Comparison of ENCODE assay signal across 11 cellular contexts in the genomic region with DNA sequence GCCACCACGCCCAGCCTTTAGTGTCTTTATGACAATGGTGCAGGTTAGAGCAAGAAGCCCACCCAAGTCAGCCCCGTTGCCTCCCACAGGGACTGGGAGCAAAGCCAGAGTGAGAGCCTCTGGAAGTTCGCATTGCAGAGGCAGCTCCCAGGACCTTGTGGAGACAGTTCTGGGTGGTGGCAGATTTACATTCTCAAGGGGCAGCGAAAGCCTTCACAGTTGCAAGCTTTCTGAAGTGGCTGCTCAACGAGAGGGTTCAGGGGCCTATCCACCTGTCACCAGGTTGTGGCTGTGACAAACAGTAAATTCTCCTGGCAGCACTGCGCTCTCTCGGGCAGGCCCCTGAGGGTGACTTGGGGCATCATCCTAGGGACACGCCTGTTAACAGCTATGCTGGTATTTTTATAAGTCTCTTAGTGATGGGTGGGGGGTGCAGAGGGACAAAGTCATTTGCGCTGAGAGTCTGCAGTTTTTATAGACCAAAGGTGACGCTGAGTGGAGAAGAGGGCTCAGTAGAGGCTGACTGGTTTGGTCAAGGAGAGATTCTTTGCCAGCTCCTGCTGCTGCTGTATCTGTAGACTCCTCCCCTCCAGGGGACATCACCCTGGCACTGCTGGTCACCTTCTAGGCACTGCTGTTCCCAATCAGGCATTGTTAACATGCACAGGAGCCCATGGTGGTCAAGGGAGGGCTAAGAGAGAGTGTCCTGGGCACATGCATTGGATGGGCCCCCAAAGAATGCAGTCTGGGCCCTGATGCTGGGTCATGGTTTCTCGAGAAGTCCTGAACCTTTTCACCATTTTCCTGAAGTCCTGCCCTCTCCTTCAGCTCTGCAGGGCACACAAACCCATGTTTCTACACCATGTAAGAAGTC. TPM values are rescaled to one million over a fixed set of nuclear protein-coding genes. Genes with fewer than 3 reads are reported as not detected.
DNase-seq lines count a peak whose midpoint lies in the region; ATAC-seq and TF ChIP-seq lines count a peak whose summit lies in the region.
"Had no signal": no experiment of that assay in that cellular context is flagged by ENCODE, and none has a peak within 500 bp of the region (broad histone marks: within the 10 kb centered on the region; RNA-seq: fewer than 3 reads in every experiment).

No MANE protein-coding gene starts in this region.

- H3K4me3 Mint-ChIP-seq in CD4-positive, alpha-beta T cell = no peak overlapping the region
- no peak overlapping the region for H3K4me3 Mint-ChIP-seq in activated B cell treated with CpG ODN at 0.5 μM for 24 hours
- no peak overlapping the region for H3K4me3 Mint-ChIP-seq in natural killer cell
- H3K4me3 Mint-ChIP-seq: mesothelial cell of epicardium had no signal

- peak overlapping the region; percentile 98 for H3K27ac Mint-ChIP-seq in CD4-positive, alpha-beta T cell
- H3K27ac Mint-ChIP-seq in activated B cell treated with CpG ODN at 0.5 μM for 24 hours (peak overlapping the region; percentile 24), natural killer cell (peak overlapping the region in 1 of 2 donors; percentile 11)
- H3K27ac Mint-ChIP-seq: mesothelial cell of epicardium had no signal

- H3K9me3 ChIP-seq in CD4-positive, alpha-beta T cell (ENCODE audit: control insufficient read depth, low read length) = no peaks in the 10 kb centered on the region
- no peaks in the 10 kb centered on the region for H3K9me3 ChIP-seq in OCI-LY7 (ENCODE audit: low read length)

- no peaks in the 10 kb centered on the region for H3K27me3 Mint-ChIP-seq in CD4-positive, alpha-beta T cell
- no peaks in the 10 kb centered on the region for H3K27me3 Mint-ChIP-seq in activated B cell treated with CpG ODN at 0.5 μM for 24 hours
- H3K27me3 Mint-ChIP-seq in natural killer cell (ENCODE audit: low read depth in 2 of 2) = no peaks in the 10 kb centered on the region

- TF ChIP-seq CTCF in CD4-positive, alpha-beta T cell (IDR thresholded peaks at IDR 0.05) = no peak
- TF ChIP-seq CTCF in activated B cell treated with CpG ODN at 0.5 μM for 24 hours (IDR thresholded peaks at IDR 0.05) = no peak
- no peak for TF ChIP-seq CTCF in natural killer cell (IDR thresholded peaks at IDR 0.05)
- TF ChIP-seq CTCF in OCI-LY7 (conservative IDR thresholded peaks at IDR 0.05; ENCODE audit: low read length) = no peak

- CTCF ChIA-PET in CD4-positive, alpha-beta T cell (lab: Charles Lee) = no interaction called here
- CTCF ChIA-PET in activated B cell treated with CpG ODN at 0.5 μM for 24 hours (lab: Charles Lee) (interaction anchor here (1.0 to 6.7 kb wide), 2 partner anchors 219 to 220 kb away, joined by 3 to 41 read pairs; no protein-coding TSS in a partner anchor), OCI-LY7 (lab: Charles Lee; ENCODE audit: unreplicated experiment) (no interaction called here)

- no peak overlapping the region for H3K4me2 ChIP-seq in OCI-LY7 (ENCODE audit: low read length)

- no peak overlapping the region for H2AFZ ChIP-seq in OCI-LY7 (ENCODE audit: low read length)

- no TSS peak for BruUV-seq in OCI-LY7 (replicated peaks; lab: Mats Ljungman, UMichigan)

- no peaks in the 10 kb centered on the region for H3K79me2 ChIP-seq in OCI-LY7 (ENCODE audit: insufficient read depth, low read depth, low read length)

- H3K4me3 ChIP-seq in OCI-LY7 (ENCODE audit: low read depth, low read length, poor library complexity, severe bottlenecking) = no peak overlapping the region

- H3K9me3 Mint-ChIP-seq in CD4-positive, alpha-beta T cell = no peaks in the 10 kb centered on the region
- no peaks in the 10 kb centered on the region for H3K9me3 Mint-ChIP-seq in activated B cell treated with CpG ODN at 0.5 μM for 24 hours
- H3K9me3 Mint-ChIP-seq in natural killer cell = no peaks in the 10 kb centered on the region
- H3K9me3 Mint-ChIP-seq: mesothelial cell of epicardium had no signal

- no peak for ATAC-seq in CD4-positive, alpha-beta T cell (ENCODE audit: poor library complexity)
- ATAC-seq in activated B cell treated with CpG ODN at 0.5 μM for 24 hours (ENCODE audit: low read depth) (no peak), natural killer cell (no peak), HG03460 (IDR thresholded peaks at IDR 0.05; ENCODE audit: unreplicated experiment) (no peak)

- H3K4me1 ChIP-seq in OCI-LY7 (ENCODE audit: insufficient read depth, low read length, poor library complexity, severe bottlenecking) = peaks cover 92% of the 10 kb centered on the region

- no peaks in the 10 kb centered on the region for H3K36me3 ChIP-seq in OCI-LY7 (ENCODE audit: insufficient read depth, low read length)

- no peaks in the 10 kb centered on the region for H3K27me3 ChIP-seq in CD4-positive, alpha-beta T cell (ENCODE audit: control insufficient read depth, insufficient read depth, low read length)

- no peaks in the 10 kb centered on the region for H3K36me3 Mint-ChIP-seq in CD4-positive, alpha-beta T cell (ENCODE audit: low read depth)
- H3K36me3 Mint-ChIP-seq in activated B cell treated with CpG ODN at 0.5 μM for 24 hours (ENCODE audit: low read depth) (no peaks in the 10 kb centered on the region), natural killer cell (no peaks in the 10 kb centered on the region)
- H3K36me3 Mint-ChIP-seq: mesothelial cell of epicardium had no signal

- peaks cover 85% of the 10 kb centered on the region for H3K4me1 Mint-ChIP-seq in CD4-positive, alpha-beta T cell (ENCODE audit: low read depth)
- H3K4me1 Mint-ChIP-seq in activated B cell treated with CpG ODN at 0.5 μM for 24 hours = peaks cover 80% of the 10 kb centered on the region
- H3K4me1 Mint-ChIP-seq in natural killer cell = peaks cover 32 to 55% of the 10 kb centered on the region in 2 donors

- H3K9me2 ChIP-seq in OCI-LY7 (ENCODE audit: insufficient read depth, low read length) = no peaks in the 10 kb centered on the region

- intact Hi-C loops in CD4-positive, alpha-beta T cell (cut with DNase I, micrococcal nuclease) = loop anchor here in 1 of 2 experiments (5.0 kb wide), 2 partner anchors 33 to 168 kb away; no protein-coding TSS in a partner anchor
- intact Hi-C loops in activated B cell treated with CpG ODN at 0.5 μM for 24 hours (cut with micrococcal nuclease) = loop anchor here (10.0 kb wide), 1 partner anchor 96 kb away; no protein-coding TSS in a partner anchor
- intact Hi-C loops in natural killer cell (cut with micrococcal nuclease) = loop anchor here (5.0 to 10.0 kb wide), 3 partner anchors 54 to 218 kb away; a partner anchor contains a TSS
- intact Hi-C loops in OCI-LY7 (cut with micrococcal nuclease; ENCODE audit: unreplicated experiment) = no loop called here

- DNase-seq in AG20443 (ENCODE audit: low spot score) (peak; percentile 7), activated B cell treated with CpG ODN at 0.5 μM for 24 hours (no peak), natural killer cell (peak; percentile 9), OCI-LY7 (ENCODE audit: low spot score) (no peak), NCI-H2227 treated with DMSO at 0.1 percent for 48 hours (lab: John Stamatoyannopoulos, UW) (no peak), DMS53 treated with DMSO at 0.1 percent for 48 hours (lab: John Stamatoyannopoulos, UW; ENCODE audit: unreplicated experiment) (no peak)
- DNase-seq in CD4-positive, alpha-beta T cell = peak in 1 of 10 experiments; percentile 25
- DNase-seq: cerebellar nuclear complex, NCI-H446 treated with DMSO at 0.1 percent for 48 hours had no signal

- no peak overlapping the region for H3K27ac ChIP-seq in CD4-positive, alpha-beta T cell (ENCODE audit: low read depth, low read length)
- no peak overlapping the region for H3K27ac ChIP-seq in OCI-LY7 (ENCODE audit: low read depth, low read length, poor library complexity, severe bottlenecking)

- POLR2A ChIA-PET in CD4-positive, alpha-beta T cell (lab: Charles Lee) = interaction anchor here (0.9 to 11.2 kb wide), 4 partner anchors 11 to 92 kb away, joined by 3 to 234 read pairs (median 4); a partner anchor contains a TSS
- POLR2A ChIA-PET in activated B cell treated with CpG ODN at 0.5 μM for 24 hours (lab: Charles Lee) = interaction anchor here (0.7 to 13.6 kb wide), 7 partner anchors 13 to 171 kb away, joined by 3 to 406 read pairs (median 4); a partner anchor contains a TSS
- POLR2A ChIA-PET in OCI-LY7 (lab: Charles Lee) = interaction anchor here (0.8 to 2.4 kb wide), 3 partner anchors 9 to 123 kb away, joined by 3 to 6 read pairs (median 3); no protein-coding TSS in a partner anchor

- no peaks in the 10 kb centered on the region for H4K20me1 ChIP-seq in OCI-LY7 (ENCODE audit: insufficient read depth, low read length)

RNA-seq across cellular contexts. Expression of a gene that starts 57.5 kb away (rescaled TPM):
- 100 to 1,000 TPM; 284 to 308 TPM for total RNA-seq in CD4-positive, alpha-beta T cell
- total RNA-seq in activated B cell treated with CpG ODN at 0.5 μM for 24 hours (177 and 178 TPM in 2 replicates), natural killer cell (100 to 1,000 TPM; 277 to 328 (median 300) TPM), OCI-LY7 (2022) (62.6 and 63.2 TPM in 2 replicates)
- 62.0 and 64.6 TPM in 2 replicates for total RNA-seq in OCI-LY7 (2014; rRNA removed; shearing (Covaris generic))

Comparison
In these comparisons a context has a peak if more than half of its experiments do, and no peak if none do; other contexts are left out.
1. DNase-seq: peak in AG20443 (single experiment) and natural killer cell (single experiment); none in activated B cell treated with CpG ODN at 0.5 μM for 24 hours (single experiment), OCI-LY7 (single experiment), NCI-H2227 treated with DMSO at 0.1 percent for 48 hours (single experiment) and DMS53 treated with DMSO at 0.1 percent for 48 hours (single experiment).